In the genomic region with DNA sequence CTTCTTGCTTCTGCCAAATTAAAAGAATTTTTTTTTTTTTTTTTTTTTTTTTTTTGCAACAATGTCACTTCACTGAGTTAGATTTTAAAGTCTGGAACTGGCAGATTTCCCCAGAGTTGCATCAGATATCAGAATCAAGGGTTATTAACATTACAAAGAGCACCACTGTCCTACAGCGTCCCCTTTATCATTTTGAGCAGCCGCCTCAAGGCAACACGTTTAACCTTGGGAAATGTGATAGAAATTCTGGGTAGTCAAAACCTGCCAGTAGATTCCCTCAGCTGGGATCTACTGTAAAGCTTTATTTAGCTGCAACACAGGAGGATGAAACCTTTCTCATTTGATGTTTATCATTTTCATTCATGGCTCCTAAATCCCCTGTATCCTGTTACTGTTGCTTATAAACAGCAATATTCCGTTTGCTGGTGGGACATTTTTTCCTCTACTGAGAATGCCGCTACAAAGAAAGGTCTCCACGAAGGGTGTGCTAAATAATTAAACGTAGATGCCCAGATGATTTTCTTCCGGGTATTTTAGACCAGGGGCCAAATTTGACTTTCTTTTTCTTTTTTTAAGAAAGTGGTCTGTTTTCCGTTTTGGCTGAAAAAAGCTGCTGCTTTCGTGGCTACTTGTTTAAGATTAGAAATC, we compare ENCODE assay signal across 19 cellular contexts.
"Had no signal": no experiment of that assay in that cellular context is flagged by ENCODE, and none has a peak within 500 bp of the region (broad histone marks: within the 10 kb centered on the region; RNA-seq: fewer than 3 reads in every experiment).

No MANE protein-coding gene starts in this region.

- H3K27ac ChIP-seq: body of pancreas, coronary artery, gastroesophageal sphincter, left lung, ovary, suprapubic skin, upper lobe of left lung had no signal

- H3K36me3 ChIP-seq: gastroesophageal sphincter, left lung, ovary, suprapubic skin, upper lobe of left lung had no signal

- FAIRE-seq: keratinocyte had no signal

- H3K4me1 ChIP-seq: body of pancreas, left lung, suprapubic skin, upper lobe of left lung had no signal

- H3K4me3 ChIP-seq: body of pancreas, coronary artery, gastroesophageal sphincter, left lung, ovary, suprapubic skin, upper lobe of left lung had no signal

- ATAC-seq: activated naive CD4-positive, alpha-beta T cell treated with anti-CD3 and anti-CD28 coated beads, Interleukin-2, amount 50 U/mL, for 72 hours; body of pancreas; gastroesophageal sphincter; left lung had no signal

- H3K27me3 ChIP-seq: body of pancreas, gastroesophageal sphincter, left lung, ovary, suprapubic skin, upper lobe of left lung had no signal

- DNase-seq: activated CD4-positive, alpha-beta T cell treated with anti-CD3 and anti-CD28 coated beads, Interleukin-2, amount 50 U/mL, for 4 hours; activated CD4-positive, CD25-positive, alpha-beta regulatory T cell treated with anti-CD3 and anti-CD28 coated beads, Interleukin-2, amount 50 U/mL, for 72 hours; activated effector memory CD4-positive, alpha-beta T cell treated with Interleukin-2 at 50 U/mL for 16 hours; activated T-cell treated with anti-CD3 and anti-CD28 coated beads, Interleukin-2, amount 50 U/mL, for 1 hour; amniotic stem cell; body of pancreas; central memory CD4-positive, alpha-beta T cell; effector CD4-positive, alpha-beta T cell; left lung; nephron progenitor cell; ovary; stimulated activated CD4-positive, alpha-beta T cell treated with anti-CD3 and anti-CD28 coated beads, Interleukin-2, amount 100 ng/mL, for 48 hours; stimulated activated naive CD4-positive, alpha-beta T cell treated with Interleukin-2 at 50 U/mL for 16 hours; upper lobe of left lung had no signal

- H3K9me3 ChIP-seq: body of pancreas, gastroesophageal sphincter, left lung, ovary, suprapubic skin, upper lobe of left lung had no signal
